1 cellular context compared by ENCODE assay signal in the genomic region with DNA sequence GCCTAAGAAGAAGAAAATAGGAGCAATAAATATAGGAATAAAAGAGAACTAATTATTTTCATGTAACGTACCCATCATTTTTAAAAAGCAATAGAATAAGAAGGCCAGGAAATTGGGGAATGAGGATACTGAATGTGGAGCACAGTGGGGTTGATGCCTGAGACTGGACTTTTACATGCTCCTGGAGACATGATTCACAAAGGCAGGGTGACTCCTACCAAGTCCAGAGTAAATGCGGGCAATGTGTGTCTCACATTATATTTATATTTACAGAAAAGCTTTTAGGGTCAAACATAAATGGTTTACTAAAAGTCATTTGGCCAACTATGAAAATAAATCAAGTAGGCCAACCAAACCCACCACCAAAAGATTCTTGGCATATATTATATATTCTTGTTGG.
TF ChIP-seq lines count a peak whose summit lies in the region.

No MANE protein-coding gene starts in this region.

TF ChIP-seq in IMR-90, 13 proteins besides CTCF, POLR2A, EP300 and RAD21 (continued from another document):
- TF ChIP-seq, protein P1, sequence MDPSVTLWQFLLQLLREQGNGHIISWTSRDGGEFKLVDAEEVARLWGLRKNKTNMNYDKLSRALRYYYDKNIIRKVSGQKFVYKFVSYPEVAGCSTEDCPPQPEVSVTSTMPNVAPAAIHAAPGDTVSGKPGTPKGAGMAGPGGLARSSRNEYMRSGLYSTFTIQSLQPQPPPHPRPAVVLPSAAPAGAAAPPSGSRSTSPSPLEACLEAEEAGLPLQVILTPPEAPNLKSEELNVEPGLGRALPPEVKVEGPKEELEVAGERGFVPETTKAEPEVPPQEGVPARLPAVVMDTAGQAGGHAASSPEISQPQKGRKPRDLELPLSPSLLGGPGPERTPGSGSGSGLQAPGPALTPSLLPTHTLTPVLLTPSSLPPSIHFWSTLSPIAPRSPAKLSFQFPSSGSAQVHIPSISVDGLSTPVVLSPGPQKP (IDR thresholded peaks at IDR 0.05; ENCODE audit: borderline replicate concordance, low read depth, low read length), result no peak
- TF ChIP-seq, protein P2, sequence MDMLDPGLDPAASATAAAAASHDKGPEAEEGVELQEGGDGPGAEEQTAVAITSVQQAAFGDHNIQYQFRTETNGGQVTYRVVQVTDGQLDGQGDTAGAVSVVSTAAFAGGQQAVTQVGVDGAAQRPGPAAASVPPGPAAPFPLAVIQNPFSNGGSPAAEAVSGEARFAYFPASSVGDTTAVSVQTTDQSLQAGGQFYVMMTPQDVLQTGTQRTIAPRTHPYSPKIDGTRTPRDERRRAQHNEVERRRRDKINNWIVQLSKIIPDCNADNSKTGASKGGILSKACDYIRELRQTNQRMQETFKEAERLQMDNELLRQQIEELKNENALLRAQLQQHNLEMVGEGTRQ (IDR thresholded peaks at IDR 0.05; ENCODE audit: low read depth, low read length), result no peak
- no peak for TF ChIP-seq FOS (IDR thresholded peaks at IDR 0.05; ENCODE audit: low read depth, low read length)
- no peak for TF ChIP-seq MAFK (IDR thresholded peaks at IDR 0.05; ENCODE audit: low read depth, low read length)
- TF ChIP-seq BHLHE40 (IDR thresholded peaks at IDR 0.05; ENCODE audit: low read depth, low read length), result no peak
- no peak for TF ChIP-seq CHD1 (IDR thresholded peaks at IDR 0.05; ENCODE audit: low read depth, low read length)
- no peak for TF ChIP-seq RFX5 (IDR thresholded peaks at IDR 0.05; ENCODE audit: low read depth, low read length)
- no peak for TF ChIP-seq CEBPB (IDR thresholded peaks at IDR 0.05; ENCODE audit: low read depth, low read length)
- no peak for TF ChIP-seq SMC3 (IDR thresholded peaks at IDR 0.05; ENCODE audit: low read depth, low read length)
- TF ChIP-seq MXI1 (IDR thresholded peaks at IDR 0.05; ENCODE audit: borderline replicate concordance, low read depth, low read length), result no peak
- no peak for TF ChIP-seq MAZ (IDR thresholded peaks at IDR 0.05; ENCODE audit: borderline replicate concordance, low read depth, low read length)
- no peak for TF ChIP-seq NFE2L2 (IDR thresholded peaks at IDR 0.05; ENCODE audit: low read depth, low read length)
